ENCODE assay signal across 6 cellular contexts in the genomic region with DNA sequence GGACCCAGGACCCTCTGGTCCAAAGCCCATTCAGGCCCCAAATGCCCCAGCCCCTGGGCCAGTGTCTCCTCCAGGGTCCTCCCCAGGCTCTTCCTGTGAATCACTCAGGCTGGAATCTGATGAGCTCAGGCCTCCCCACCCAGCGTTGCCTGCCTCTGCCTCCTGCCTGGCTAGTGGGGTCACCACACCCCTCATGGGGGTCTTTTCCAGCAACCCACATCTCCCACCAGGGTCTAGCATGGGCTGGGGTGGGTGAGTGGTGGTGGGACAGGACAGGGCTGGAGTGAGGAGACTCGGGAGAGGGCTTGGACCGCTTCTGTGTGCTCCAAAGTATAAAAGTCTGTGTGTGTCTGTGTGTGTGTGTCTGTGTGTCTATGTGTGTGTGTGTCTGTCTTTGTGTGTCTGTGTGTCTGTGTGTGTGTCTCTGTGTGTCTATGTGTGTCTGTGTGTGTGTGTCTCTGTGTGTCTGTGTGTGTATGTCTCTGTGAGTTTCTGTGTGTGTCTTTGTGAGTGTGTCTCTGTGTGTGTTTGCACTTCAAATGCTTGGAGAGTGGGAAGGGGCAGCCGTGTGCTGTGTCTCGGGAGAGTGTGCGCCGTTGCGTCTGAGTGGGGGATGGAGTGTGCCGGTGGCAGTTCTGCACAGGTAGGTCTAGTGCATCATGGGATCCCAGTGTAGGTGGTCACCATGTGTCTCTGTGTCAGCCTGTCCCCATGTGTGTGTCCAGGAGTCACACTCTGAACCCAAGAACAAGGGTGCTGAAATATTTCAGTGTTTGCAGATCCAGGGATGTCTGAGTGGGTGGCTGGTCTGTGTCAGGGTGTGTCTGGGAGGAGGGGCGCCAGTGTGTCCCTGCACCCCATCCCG. TPM values are rescaled to one million over a fixed set of nuclear protein-coding genes. Genes with fewer than 3 reads are reported as not detected.
DNase-seq lines count a peak whose midpoint lies in the region; ATAC-seq and TF ChIP-seq lines count a peak whose summit lies in the region.

No MANE protein-coding gene starts in this region.

- H3K4me1 ChIP-seq in colonic mucosa = peaks cover 14% of the 10 kb centered on the region

- H3K4me3 ChIP-seq in AG04449 (ENCODE audit: low read depth, low read length) (0 out of 2 replicates have a peak overlapping the region, but pooled peaks have one; percentile 6), colonic mucosa (no peak overlapping the region)

- CTCF ChIA-PET in AG04449 (lab: Yijun Ruan, JAX) = interaction anchor here (0.6 to 3.8 kb wide), 12 partner anchors 8 to 48 kb away, joined by 3 to 61 read pairs (median 4); partner anchors contain the start of genes B4GAT1, BRMS1, CD248 and TMEM151A

- TF ChIP-seq POLR2A in GM18505 (IDR thresholded peaks at IDR 0.05; ENCODE audit: borderline replicate concordance, extremely low read depth, insufficient read depth, insufficient read length) = no peak

- H3K9ac ChIP-seq in colonic mucosa (ENCODE audit: low read depth in 2 of 2, low read length in 2 of 2) = peak overlapping the region in 1 of 2 donors; percentile 55

- no peaks in the 10 kb centered on the region for H3K27me3 ChIP-seq in colonic mucosa

- intact Hi-C loops in colonic mucosa (cut with DNase I) = loop anchor here (5.0 kb wide), 1 partner anchor 60 kb away; no protein-coding TSS in a partner anchor

- POLR2A ChIA-PET in AG04449 (lab: Yijun Ruan, JAX) = interaction anchor here (0.6 to 3.7 kb wide), 8 partner anchors 8 to 43 kb away, joined by 3 to 64 read pairs (median 6); partner anchors contain the start of genes CD248 and RIN1

- H3K36me3 ChIP-seq in colonic mucosa = no peaks in the 10 kb centered on the region

- no peak overlapping the region for H3K27ac ChIP-seq in colonic mucosa

- no peak for ATAC-seq in GM18505 (IDR thresholded peaks at IDR 0.05; ENCODE audit: unreplicated experiment)

- DNase-seq in AG04449 (ENCODE audit: low read depth, low spot score) (no peak), SW480 (ENCODE audit: low spot score) (peak; percentile 28), hepatic stellate cell (ENCODE audit: low spot score) (peak; percentile 81), germinal center (ENCODE audit: low spot score) (no peak), colonic mucosa (no peak)

- TF ChIP-seq CTCF in AG04449 (IDR thresholded peaks at IDR 0.05; ENCODE audit: insufficient read depth, low read length, missing control alignments) (no peak), colonic mucosa (IDR thresholded peaks at IDR 0.05) (no peak)

- H3K9me3 ChIP-seq in colonic mucosa = no peaks in the 10 kb centered on the region

RNA-seq across cellular contexts. Expression of gene RIN1, which starts 8.8 kb away (rescaled TPM):
- 10 to 100 TPM; 11.6 to 20.0 TPM for total RNA-seq in colonic mucosa

RNA-seq across cellular contexts. Expression of gene CD248, which starts 10.6 kb away (rescaled TPM):
- total RNA-seq in colonic mucosa = 1 to 10 TPM; 4.9 to 8.8 TPM

RNA-seq across cellular contexts. Expression of gene BRMS1, which starts 17.5 kb away (rescaled TPM):
- 10 to 100 TPM; 31.1 to 64.6 TPM for total RNA-seq in colonic mucosa

RNA-seq across cellular contexts. Expression of gene B4GAT1, which starts 20.0 kb away (rescaled TPM):
- total RNA-seq in colonic mucosa = 10 to 100 TPM; 14.2 to 20.2 TPM

RNA-seq across cellular contexts. Expression of gene TMEM151A, which starts 35.7 kb away (rescaled TPM):
- total RNA-seq in colonic mucosa = under 1 TPM; 0.37 to 0.47 TPM

Comparison
In these comparisons a context has a peak if more than half of its experiments do, and no peak if none do; other contexts are left out.
1. DNase-seq: peak in SW480 (single experiment) and hepatic stellate cell (single experiment); none in AG04449 (single experiment), germinal center (single experiment) and colonic mucosa (single experiment).